2 cellular contexts compared by ENCODE assay signal in the genomic region with DNA sequence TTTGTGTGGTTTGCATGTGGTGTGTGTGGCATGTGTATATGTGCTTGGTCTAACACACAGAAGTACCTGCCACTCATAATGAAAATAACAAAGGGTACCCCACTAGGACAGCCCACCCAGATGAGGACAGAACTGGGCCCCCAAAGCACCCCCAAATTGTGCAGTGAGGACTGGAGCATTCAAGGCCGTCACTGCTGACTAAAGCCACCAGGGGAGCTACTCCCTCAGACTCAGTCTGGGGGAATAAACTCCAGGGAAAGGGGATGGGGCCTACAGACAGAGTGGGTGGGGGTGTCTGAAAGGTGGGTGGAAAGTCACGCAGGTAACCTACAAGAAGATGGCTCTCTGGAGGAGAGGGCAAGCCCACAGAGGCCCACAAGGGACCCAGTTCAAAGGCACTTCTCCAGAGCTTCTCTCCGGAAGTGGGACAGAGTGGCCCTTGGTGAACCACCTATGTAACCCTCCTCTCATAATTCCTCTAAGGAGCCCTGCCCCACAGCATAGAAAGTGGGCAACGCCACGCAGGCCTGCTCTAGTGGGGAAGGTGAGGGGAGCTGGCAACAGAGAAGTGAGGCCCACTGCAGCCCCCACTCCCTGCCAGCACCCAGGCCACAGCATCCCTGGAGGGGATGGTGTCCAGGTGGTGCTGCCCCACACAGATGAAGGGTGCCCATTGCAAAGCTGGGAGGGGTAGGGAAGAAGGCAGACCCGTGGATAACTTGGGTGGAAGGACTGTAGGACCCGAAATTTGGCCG.
TF ChIP-seq lines count a peak whose summit lies in the region.

No MANE protein-coding gene starts in this region.

TF ChIP-seq in HCT116, 20 proteins besides CTCF, POLR2A, EP300 and RAD21:
- TF ChIP-seq FOSL1 (IDR thresholded peaks at IDR 0.05; ENCODE audit: low read depth) = no peak
- TF ChIP-seq POLR2AphosphoS5 (IDR thresholded peaks at IDR 0.05; ENCODE audit: low read depth, low read length) = no peak
- TF ChIP-seq SRF (IDR thresholded peaks at IDR 0.05; ENCODE audit: low read depth) = no peak
- TF ChIP-seq, protein P1, sequence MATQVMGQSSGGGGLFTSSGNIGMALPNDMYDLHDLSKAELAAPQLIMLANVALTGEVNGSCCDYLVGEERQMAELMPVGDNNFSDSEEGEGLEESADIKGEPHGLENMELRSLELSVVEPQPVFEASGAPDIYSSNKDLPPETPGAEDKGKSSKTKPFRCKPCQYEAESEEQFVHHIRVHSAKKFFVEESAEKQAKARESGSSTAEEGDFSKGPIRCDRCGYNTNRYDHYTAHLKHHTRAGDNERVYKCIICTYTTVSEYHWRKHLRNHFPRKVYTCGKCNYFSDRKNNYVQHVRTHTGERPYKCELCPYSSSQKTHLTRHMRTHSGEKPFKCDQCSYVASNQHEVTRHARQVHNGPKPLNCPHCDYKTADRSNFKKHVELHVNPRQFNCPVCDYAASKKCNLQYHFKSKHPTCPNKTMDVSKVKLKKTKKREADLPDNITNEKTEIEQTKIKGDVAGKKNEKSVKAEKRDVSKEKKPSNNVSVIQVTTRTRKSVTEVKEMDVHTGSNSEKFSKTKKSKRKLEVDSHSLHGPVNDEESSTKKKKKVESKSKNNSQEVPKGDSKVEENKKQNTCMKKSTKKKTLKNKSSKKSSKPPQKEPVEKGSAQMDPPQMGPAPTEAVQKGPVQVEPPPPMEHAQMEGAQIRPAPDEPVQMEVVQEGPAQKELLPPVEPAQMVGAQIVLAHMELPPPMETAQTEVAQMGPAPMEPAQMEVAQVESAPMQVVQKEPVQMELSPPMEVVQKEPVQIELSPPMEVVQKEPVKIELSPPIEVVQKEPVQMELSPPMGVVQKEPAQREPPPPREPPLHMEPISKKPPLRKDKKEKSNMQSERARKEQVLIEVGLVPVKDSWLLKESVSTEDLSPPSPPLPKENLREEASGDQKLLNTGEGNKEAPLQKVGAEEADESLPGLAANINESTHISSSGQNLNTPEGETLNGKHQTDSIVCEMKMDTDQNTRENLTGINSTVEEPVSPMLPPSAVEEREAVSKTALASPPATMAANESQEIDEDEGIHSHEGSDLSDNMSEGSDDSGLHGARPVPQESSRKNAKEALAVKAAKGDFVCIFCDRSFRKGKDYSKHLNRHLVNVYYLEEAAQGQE (IDR thresholded peaks at IDR 0.05; ENCODE audit: low read depth) = no peak
- no peak for TF ChIP-seq ELF1 (IDR thresholded peaks at IDR 0.05; ENCODE audit: borderline replicate concordance, low read depth)
- TF ChIP-seq, protein P2, sequence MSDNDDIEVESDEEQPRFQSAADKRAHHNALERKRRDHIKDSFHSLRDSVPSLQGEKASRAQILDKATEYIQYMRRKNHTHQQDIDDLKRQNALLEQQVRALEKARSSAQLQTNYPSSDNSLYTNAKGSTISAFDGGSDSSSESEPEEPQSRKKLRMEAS (IDR thresholded peaks at IDR 0.05) = no peak
- TF ChIP-seq CBX3 (IDR thresholded peaks at IDR 0.05; ENCODE audit: low read depth) = no peak
- TF ChIP-seq ZFX (IDR thresholded peaks at IDR 0.05) = no peak
- TF ChIP-seq CEBPB (IDR thresholded peaks at IDR 0.05; ENCODE audit: low read depth) = no peak
- TF ChIP-seq EZH2 (IDR thresholded peaks at IDR 0.05) = no peak
- no peak for TF ChIP-seq YY1 (IDR thresholded peaks at IDR 0.05; ENCODE audit: extremely low read depth, insufficient replicate concordance, low read depth, low read length)
- TF ChIP-seq ZNF274 (IDR thresholded peaks at IDR 0.05; ENCODE audit: low read depth, low read length) = no peak
- TF ChIP-seq, protein P3, sequence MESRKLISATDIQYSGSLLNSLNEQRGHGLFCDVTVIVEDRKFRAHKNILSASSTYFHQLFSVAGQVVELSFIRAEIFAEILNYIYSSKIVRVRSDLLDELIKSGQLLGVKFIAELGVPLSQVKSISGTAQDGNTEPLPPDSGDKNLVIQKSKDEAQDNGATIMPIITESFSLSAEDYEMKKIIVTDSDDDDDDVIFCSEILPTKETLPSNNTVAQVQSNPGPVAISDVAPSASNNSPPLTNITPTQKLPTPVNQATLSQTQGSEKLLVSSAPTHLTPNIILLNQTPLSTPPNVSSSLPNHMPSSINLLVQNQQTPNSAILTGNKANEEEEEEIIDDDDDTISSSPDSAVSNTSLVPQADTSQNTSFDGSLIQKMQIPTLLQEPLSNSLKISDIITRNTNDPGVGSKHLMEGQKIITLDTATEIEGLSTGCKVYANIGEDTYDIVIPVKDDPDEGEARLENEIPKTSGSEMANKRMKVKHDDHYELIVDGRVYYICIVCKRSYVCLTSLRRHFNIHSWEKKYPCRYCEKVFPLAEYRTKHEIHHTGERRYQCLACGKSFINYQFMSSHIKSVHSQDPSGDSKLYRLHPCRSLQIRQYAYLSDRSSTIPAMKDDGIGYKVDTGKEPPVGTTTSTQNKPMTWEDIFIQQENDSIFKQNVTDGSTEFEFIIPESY (IDR thresholded peaks at IDR 0.05; ENCODE audit: extremely low read depth, insufficient replicate concordance, low read length) = no peak
- no peak for TF ChIP-seq SIN3A (IDR thresholded peaks at IDR 0.05; ENCODE audit: low read depth)
- no peak for TF ChIP-seq EZH2phosphoT487 (IDR thresholded peaks at IDR 0.05; ENCODE audit: borderline replicate concordance)
- no peak for TF ChIP-seq TCF7L2 (IDR thresholded peaks at IDR 0.05; ENCODE audit: borderline replicate concordance, extremely low read depth, insufficient read depth, insufficient read length)

TF ChIP-seq in K562, 482 proteins besides CTCF, POLR2A, EP300 and RAD21:
- TF ChIP-seq, protein P4, sequence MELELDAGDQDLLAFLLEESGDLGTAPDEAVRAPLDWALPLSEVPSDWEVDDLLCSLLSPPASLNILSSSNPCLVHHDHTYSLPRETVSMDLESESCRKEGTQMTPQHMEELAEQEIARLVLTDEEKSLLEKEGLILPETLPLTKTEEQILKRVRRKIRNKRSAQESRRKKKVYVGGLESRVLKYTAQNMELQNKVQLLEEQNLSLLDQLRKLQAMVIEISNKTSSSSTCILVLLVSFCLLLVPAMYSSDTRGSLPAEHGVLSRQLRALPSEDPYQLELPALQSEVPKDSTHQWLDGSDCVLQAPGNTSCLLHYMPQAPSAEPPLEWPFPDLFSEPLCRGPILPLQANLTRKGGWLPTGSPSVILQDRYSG (tag; conservative IDR thresholded peaks at IDR 0.05; ENCODE audit: low read depth) = no peak
- TF ChIP-seq ZNF583 (CRISPR knock-in tag; IDR thresholded peaks at IDR 0.05) (no peak), ZNF75A (CRISPR knock-in tag; IDR thresholded peaks at IDR 0.05) (no peak), NFE2L1 (tag; IDR thresholded peaks at IDR 0.05; ENCODE audit: borderline replicate concordance, low read depth) (no peak), BDP1 (IDR thresholded peaks at IDR 0.05; ENCODE audit: insufficient read depth, insufficient read length) (no peak), SP2 (IDR thresholded peaks at IDR 0.05; ENCODE audit: extremely low read depth, low read depth, low read length, poor library complexity, severe bottlenecking) (no peak), ADNP (tag; IDR thresholded peaks at IDR 0.05) (no peak), POU5F1 (IDR thresholded peaks at IDR 0.05; ENCODE audit: borderline replicate concordance, low read depth, low read length, partially characterized antibody) (no peak), RFX1 (IDR thresholded peaks at IDR 0.05) (no peak)
- TF ChIP-seq, protein P5, sequence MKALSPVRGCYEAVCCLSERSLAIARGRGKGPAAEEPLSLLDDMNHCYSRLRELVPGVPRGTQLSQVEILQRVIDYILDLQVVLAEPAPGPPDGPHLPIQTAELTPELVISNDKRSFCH (CRISPR knock-in tag; IDR thresholded peaks at IDR 0.05) = no peak
- TF ChIP-seq, protein P5 (tag; IDR thresholded peaks at IDR 0.05) = no peak
- TF ChIP-seq, protein P6, sequence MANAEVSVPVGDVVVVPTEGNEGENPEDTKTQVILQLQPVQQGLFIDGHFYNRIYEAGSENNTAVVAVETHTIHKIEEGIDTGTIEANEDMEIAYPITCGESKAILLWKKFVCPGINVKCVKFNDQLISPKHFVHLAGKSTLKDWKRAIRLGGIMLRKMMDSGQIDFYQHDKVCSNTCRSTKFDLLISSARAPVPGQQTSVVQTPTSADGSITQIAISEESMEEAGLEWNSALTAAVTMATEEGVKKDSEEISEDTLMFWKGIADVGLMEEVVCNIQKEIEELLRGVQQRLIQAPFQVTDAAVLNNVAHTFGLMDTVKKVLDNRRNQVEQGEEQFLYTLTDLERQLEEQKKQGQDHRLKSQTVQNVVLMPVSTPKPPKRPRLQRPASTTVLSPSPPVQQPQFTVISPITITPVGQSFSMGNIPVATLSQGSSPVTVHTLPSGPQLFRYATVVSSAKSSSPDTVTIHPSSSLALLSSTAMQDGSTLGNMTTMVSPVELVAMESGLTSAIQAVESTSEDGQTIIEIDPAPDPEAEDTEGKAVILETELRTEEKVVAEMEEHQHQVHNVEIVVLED (CRISPR knock-in tag; IDR thresholded peaks at IDR 0.05) = no peak
